Comparison of ENCODE assay signal across 1 cellular context in genomic region chr1:212608209-212608955, GRCh38.
A peak's percentile ranks its signal among the peaks of the same experiment; 100 is the strongest.
TF ChIP-seq lines count a peak whose summit lies in the region.

TSS of gene ATF3 (plus strand) at chr1:212608761. CDS start at chr1:212615022, 6,261 bp downstream.

TF ChIP-seq in H1, 55 proteins besides CTCF, POLR2A, EP300 and RAD21:
- TF ChIP-seq RFX5 (IDR thresholded peaks at IDR 0.05; ENCODE audit: borderline replicate concordance, low read depth, low read length) (no peak), JUND (IDR thresholded peaks at IDR 0.05; ENCODE audit: low read length) (peak; percentile 95), CHD1 (IDR thresholded peaks at IDR 0.05; ENCODE audit: low read depth, low read length) (no peak), POLR2AphosphoS5 (IDR thresholded peaks at IDR 0.05; ENCODE audit: low read depth, low read length) (peak; percentile 99), SIN3A (conservative IDR thresholded peaks at IDR 0.05 in 1 of 2, IDR thresholded peaks at IDR 0.05 in 1 of 2; ENCODE audit: low read depth in 1 of 2, low read length in 2 of 2) (peak; percentile 21 to 60; a peak in 3 of 4 replicates), NANOG (IDR thresholded peaks at IDR 0.05; ENCODE audit: insufficient read depth, low read depth, low read length, poor library complexity, severe bottlenecking) (no peak), PHF8 (conservative IDR thresholded peaks at IDR 0.05; ENCODE audit: low read depth, low read length) (peak; percentile 75), RXRA (IDR thresholded peaks at IDR 0.05; ENCODE audit: insufficient read depth, low read depth, low read length) (no peak), ASH2L (IDR thresholded peaks at IDR 0.05; ENCODE audit: low read length) (peak; percentile 81), E2F6 (IDR thresholded peaks at IDR 0.05) (peak; percentile 58), CBX8 (IDR thresholded peaks at IDR 0.05; ENCODE audit: borderline replicate concordance, low read depth, low read length) (no peak), GTF2F1 (IDR thresholded peaks at IDR 0.05; ENCODE audit: borderline replicate concordance, low read depth, low read length) (peak; percentile 95), TBP (IDR thresholded peaks at IDR 0.05; ENCODE audit: low read depth, low read length) (peak; percentile 98), USF2 (IDR thresholded peaks at IDR 0.05; ENCODE audit: low read length) (no peak), BACH1 (IDR thresholded peaks at IDR 0.05; ENCODE audit: low read length) (peak; percentile 41; the same call in 1 of the 2 replicates), YY1 (IDR thresholded peaks at IDR 0.05; ENCODE audit: low read depth, low read length) (peak; percentile 50; the same call in 1 of the 2 replicates), TAF7 (optimal IDR thresholded peaks at IDR 0.05; ENCODE audit: borderline replicate concordance, low read depth, low read length) (peak; percentile 90), ATF3 (IDR thresholded peaks at IDR 0.05; ENCODE audit: insufficient read depth, low read depth, low read length) (peak; percentile 84), ZNF274 (IDR thresholded peaks at IDR 0.05; ENCODE audit: borderline replicate concordance, extremely low read depth, low read length) (no peak), CEBPB (IDR thresholded peaks at IDR 0.05; ENCODE audit: low read depth, low read length) (peak; percentile 97), CTBP2 (IDR thresholded peaks at IDR 0.05; ENCODE audit: borderline replicate concordance, insufficient read depth, insufficient read length, low read length) (no peak), HDAC6 (IDR thresholded peaks at IDR 0.05; ENCODE audit: low read depth, low read length) (no peak), BRCA1 (IDR thresholded peaks at IDR 0.05; ENCODE audit: low read depth, low read length) (no peak), MAX (IDR thresholded peaks at IDR 0.05) (peak; percentile 51), FOSL1 (IDR thresholded peaks at IDR 0.05; ENCODE audit: insufficient read depth, low read depth, low read length) (no peak), HDAC2 (IDR thresholded peaks at IDR 0.05; ENCODE audit: borderline replicate concordance in 1 of 2, low read depth in 2 of 2, low read length in 2 of 2) (no peak), ATF2 (IDR thresholded peaks at IDR 0.05; ENCODE audit: low read length) (peak; percentile 99), EGR1 (IDR thresholded peaks at IDR 0.05; ENCODE audit: borderline replicate concordance, low read depth, low read length) (no peak), CHD2 (IDR thresholded peaks at IDR 0.05; ENCODE audit: low read length) (peak; percentile 39; the same call in 1 of the 2 replicates), CREB1 (IDR thresholded peaks at IDR 0.05) (peak; percentile 88), SIX5 (IDR thresholded peaks at IDR 0.05; ENCODE audit: low read depth, low read length) (no peak), TAF1 (IDR thresholded peaks at IDR 0.05; ENCODE audit: low read depth, low read length) (peak; percentile 100), TEAD4 (IDR thresholded peaks at IDR 0.05; ENCODE audit: low read depth, low read length) (no peak), JUN (IDR thresholded peaks at IDR 0.05; ENCODE audit: low read depth, low read length) (peak; percentile 96), CHD7 (IDR thresholded peaks at IDR 0.05; ENCODE audit: insufficient replicate concordance, low read length) (no peak), RBBP5 (IDR thresholded peaks at IDR 0.05; ENCODE audit: borderline replicate concordance, low read depth, low read length) (no peak), SRF (IDR thresholded peaks at IDR 0.05; ENCODE audit: low read depth, low read length) (peak; percentile 63), CBX5 (IDR thresholded peaks at IDR 0.05; ENCODE audit: low read depth, low read length) (no peak), RNF2 (IDR thresholded peaks at IDR 0.05; ENCODE audit: borderline replicate concordance, low read depth, low read length, missing control alignments, poor library complexity, severe bottlenecking) (no peak), TCF12 (IDR thresholded peaks at IDR 0.05; ENCODE audit: low read depth, low read length) (no peak), MAFK (IDR thresholded peaks at IDR 0.05; ENCODE audit: low read depth, low read length) (no peak), SAP30 (IDR thresholded peaks at IDR 0.05; ENCODE audit: insufficient read depth, insufficient replicate concordance, low read length) (peak; percentile 63), POU5F1 (IDR thresholded peaks at IDR 0.05; ENCODE audit: low read depth, low read length) (no peak), GABPA (IDR thresholded peaks at IDR 0.05; ENCODE audit: borderline replicate concordance, insufficient read depth, low read length) (no peak), SP4 (IDR thresholded peaks at IDR 0.05; ENCODE audit: low read length) (no peak), SP1 (IDR thresholded peaks at IDR 0.05; ENCODE audit: low read depth, low read length) (peak; percentile 86), BCL11A (IDR thresholded peaks at IDR 0.05; ENCODE audit: low read depth in 2 of 2, low read length in 2 of 2) (no peak), KDM5A (IDR thresholded peaks at IDR 0.05; ENCODE audit: low read length) (no peak), SP2 (IDR thresholded peaks at IDR 0.05; ENCODE audit: low read length) (no peak), SIRT6 (IDR thresholded peaks at IDR 0.05; ENCODE audit: low read length) (no peak), SUZ12 (IDR thresholded peaks at IDR 0.05; ENCODE audit: low read length) (no peak), NRF1 (IDR thresholded peaks at IDR 0.05; ENCODE audit: low read depth, low read length) (no peak), EZH2 (IDR thresholded peaks at IDR 0.05; ENCODE audit: low read depth, low read length, severe bottlenecking) (no peak), KDM4A (IDR thresholded peaks at IDR 0.05; ENCODE audit: low read depth, low read length, severe bottlenecking) (peak; percentile 15), KDM1A (IDR thresholded peaks at IDR 0.05; ENCODE audit: borderline replicate concordance, low read length) (no peak)
